1 cellular context compared by ENCODE assay signal in the genomic region with DNA sequence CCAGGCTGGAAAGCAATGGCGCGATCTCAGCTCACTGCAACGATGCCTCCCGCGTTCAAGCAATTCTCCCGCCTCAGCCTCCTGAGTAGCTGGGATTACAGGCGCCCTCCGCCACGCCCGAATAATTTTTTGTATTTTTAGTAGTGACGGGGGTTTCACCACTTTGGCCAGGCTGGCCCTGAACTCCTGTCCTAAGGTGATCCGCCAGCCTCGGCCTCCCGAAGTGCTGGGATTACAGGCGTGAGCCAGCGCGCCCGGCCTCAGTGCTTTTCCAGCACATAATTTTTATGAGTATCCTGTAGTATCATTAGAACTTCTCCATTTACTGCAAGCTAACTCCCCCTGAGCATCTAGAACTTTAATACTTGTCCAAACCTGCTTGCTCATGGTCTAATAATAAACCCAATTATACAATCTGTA.
TF ChIP-seq lines count a peak whose summit lies in the region.

No MANE protein-coding gene starts in this region.

TF ChIP-seq in endothelial cell of umbilical vein, 7 proteins besides CTCF, POLR2A, EP300 and RAD21:
- TF ChIP-seq FOS (IDR thresholded peaks at IDR 0.05; ENCODE audit: borderline replicate concordance, insufficient read depth, low read length) (no peak), GATA2 (IDR thresholded peaks at IDR 0.05; ENCODE audit: insufficient read depth, insufficient read length, low read depth, low read length) (no peak), POLR2AphosphoS5 (IDR thresholded peaks at IDR 0.05; ENCODE audit: insufficient read depth, low read depth, low read length) (no peak), EZH2 (IDR thresholded peaks at IDR 0.05; ENCODE audit: borderline replicate concordance, low read depth, low read length, severe bottlenecking) (no peak), MYC (IDR thresholded peaks at IDR 0.05; ENCODE audit: low read depth, low read length) (no peak), JUN (IDR thresholded peaks at IDR 0.05; ENCODE audit: borderline replicate concordance, insufficient read depth, insufficient read length, low read depth) (no peak)
- TF ChIP-seq, protein P1, sequence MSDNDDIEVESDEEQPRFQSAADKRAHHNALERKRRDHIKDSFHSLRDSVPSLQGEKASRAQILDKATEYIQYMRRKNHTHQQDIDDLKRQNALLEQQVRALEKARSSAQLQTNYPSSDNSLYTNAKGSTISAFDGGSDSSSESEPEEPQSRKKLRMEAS (IDR thresholded peaks at IDR 0.05; ENCODE audit: insufficient read depth, insufficient read length): no peak
